ENCODE assay signal across 7 cellular contexts in genomic region chr4:1622956-1623355, GRCh38.
"Had no signal": no experiment of that assay in that cellular context is flagged by ENCODE, and none has a peak within 500 bp of the region (broad histone marks: within the 10 kb centered on the region; RNA-seq: fewer than 3 reads in every experiment).

No MANE protein-coding gene starts in this region.

- H3K4me2 ChIP-seq: KMS-11 had no signal

- H3K9ac ChIP-seq: GM23248, KMS-11 had no signal

- H3K4me1 ChIP-seq: HAP-1 had no signal

- H3K9me3 ChIP-seq: HAP-1 had no signal

- DNase-seq: GM23248, GOT3, HFFc6, KBM-7 had no signal

- H3K4me3 ChIP-seq: GM23248, HAP-1 had no signal

- H3K27ac ChIP-seq: GM23248, HL-60, KMS-11 had no signal

- H3K36me3 ChIP-seq: HAP-1 had no signal
